Comparison of ENCODE assay signal across 16 cellular contexts in the genomic region with DNA sequence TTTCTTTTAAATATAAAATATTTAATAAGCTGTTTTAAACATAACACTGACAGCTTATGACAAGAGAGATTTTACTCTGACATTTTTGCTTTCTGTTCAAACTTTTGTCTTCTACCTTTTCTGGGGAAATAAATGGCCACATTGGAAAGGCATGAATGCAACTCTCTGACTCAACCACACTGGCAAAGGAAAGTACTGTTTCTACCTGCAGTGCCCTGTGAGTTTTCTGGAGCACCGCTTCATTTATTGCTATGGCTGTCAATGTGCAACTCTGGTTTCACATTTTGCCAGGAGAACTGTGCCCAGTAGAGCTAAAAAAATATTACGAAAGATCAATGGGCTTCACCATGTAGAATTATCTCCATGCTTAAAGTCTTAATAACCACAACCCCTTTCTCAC. TPM values are rescaled to one million over a fixed set of nuclear protein-coding genes. Genes with fewer than 3 reads are reported as not detected.
"Had no signal": no experiment of that assay in that cellular context is flagged by ENCODE, and none has a peak within 500 bp of the region (broad histone marks: within the 10 kb centered on the region; RNA-seq: fewer than 3 reads in every experiment).

No MANE protein-coding gene starts in this region.

- H3K27ac ChIP-seq: vagina had no signal

- DNase-seq: activated CD4-positive, alpha-beta T cell treated with anti-CD3 and anti-CD28 coated beads, Interleukin-2, amount 10 ng/mL, durations not matched to agents 7 days and 5 days; activated CD4-positive, CD25-positive, alpha-beta regulatory T cell; activated CD8-positive, alpha-beta memory T cell treated with anti-CD3 and anti-CD28 coated beads, Interleukin-2, amount 50 U/mL, for 48 hours; activated gamma-delta T cell treated with Interleukin-2 at 50 U/mL for 16 hours; activated T-cell treated with anti-CD3 and anti-CD28 coated beads, Interleukin-2, amount 50 U/mL, for 72 hours; amniotic stem cell; dermis blood vessel endothelial cell; glutamatergic neuron; immature natural killer cell; left colon; stimulated activated CD4-positive, alpha-beta T cell treated with anti-CD3 and anti-CD28 coated beads, Interleukin-4, amount 100 ng/mL, for 1 hour; stimulated activated naive B cell treated with anti-CD40 and anti-IgM and Interleukin-4, amounts not matched to agents 10 μg/mL and 1 μg/mL and 100 μg/mL, for 72 hours; T-helper 2 cell; tibial artery had no signal

- H3K4me3 ChIP-seq: tibial artery, vagina had no signal

- FAIRE-seq: bronchial epithelial cell had no signal

- H3K36me3 ChIP-seq: vagina had no signal

- H3K9me3 ChIP-seq: tibial artery, vagina had no signal

- H3K27me3 ChIP-seq: tibial artery, vagina had no signal

RNA-seq across cellular contexts. Expression of gene PDZRN3, which starts 15.1 kb away (rescaled TPM):
- polyA plus RNA-seq: immature natural killer cell had no signal
